In the genomic region with DNA sequence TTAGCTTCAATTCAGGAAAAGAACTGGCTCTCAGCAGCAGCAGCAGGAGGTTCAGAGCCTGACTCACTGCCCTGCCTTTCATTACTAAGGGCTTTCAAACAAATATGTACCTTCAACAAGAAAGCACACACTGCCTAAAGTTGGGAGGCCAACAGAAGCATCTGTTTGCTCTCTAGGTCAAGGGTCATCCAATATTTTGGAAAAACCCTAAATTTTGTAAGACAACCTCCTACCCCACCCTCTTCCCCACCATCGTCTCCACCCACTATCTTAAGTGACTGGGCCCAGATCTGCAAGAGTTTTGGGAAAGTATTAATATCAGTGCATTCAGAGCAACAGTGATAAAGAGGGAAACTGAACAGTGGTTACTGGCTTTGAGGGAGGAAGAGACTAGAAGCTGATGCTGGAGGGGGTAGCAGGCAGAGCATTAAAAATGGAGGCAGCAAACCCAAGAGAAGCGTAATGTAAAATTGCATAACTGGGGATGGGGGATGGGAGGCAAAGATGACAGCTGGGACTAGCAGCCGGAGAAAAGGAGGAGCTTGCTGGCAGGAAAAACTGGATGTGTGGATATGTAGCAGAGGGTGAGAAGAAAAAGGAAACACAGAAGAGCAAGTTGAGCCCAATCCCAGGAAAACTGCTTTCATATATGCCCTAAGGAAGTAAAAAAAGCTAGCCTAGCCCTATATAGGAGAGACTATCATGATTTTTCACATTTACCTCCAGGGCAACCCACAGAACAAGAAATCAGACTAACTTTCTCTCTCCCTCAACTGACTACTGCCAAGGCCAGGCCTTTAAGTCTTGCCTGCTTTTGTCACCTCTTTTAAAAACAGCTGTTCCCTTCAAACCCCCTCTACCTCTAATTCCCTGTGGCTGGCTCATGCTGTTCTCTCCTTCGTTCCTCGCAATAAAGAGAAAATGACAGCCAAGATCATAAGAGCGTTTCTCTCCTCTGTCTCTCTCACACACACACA, we compare ENCODE assay signal across 8 cellular contexts. TPM values are rescaled to one million over a fixed set of nuclear protein-coding genes. Genes with fewer than 3 reads are reported as not detected.
DNase-seq lines count a peak whose midpoint lies in the region; ATAC-seq lines count a peak whose summit lies in the region.

No MANE protein-coding gene starts in this region.

- H3K9me3 ChIP-seq in NT2/D1 (ENCODE audit: insufficient read depth, low read length) = no peaks in the 10 kb centered on the region
- no peaks in the 10 kb centered on the region for H3K9me3 ChIP-seq in esophagus (ENCODE audit: control insufficient read depth in 2 of 2, insufficient read depth in 1 of 2, low read depth in 1 of 2, low read length in 1 of 2)
- no peaks in the 10 kb centered on the region for H3K9me3 ChIP-seq in neuronal stem cell (replicated peaks in 1 of 2; ENCODE audit: control insufficient read depth in 2 of 2, insufficient read depth in 1 of 2, low read depth in 1 of 2, low read length in 2 of 2)
- H3K9me3 ChIP-seq in effector memory CD4-positive, alpha-beta T cell (ENCODE audit: control insufficient read depth, low read length) = no peaks in the 10 kb centered on the region

- H3K79me1 ChIP-seq in neuronal stem cell (ENCODE audit: low read depth, low read length) = peaks cover 2% of the 10 kb centered on the region

- H2BK15ac ChIP-seq in neuronal stem cell (ENCODE audit: low read length) = no peak overlapping the region

- H3K18ac ChIP-seq in neuronal stem cell (ENCODE audit: low read length) = no peak overlapping the region

- H3K27ac ChIP-seq in esophagus (ENCODE audit: low read depth in 2 of 2, low read length in 1 of 2) (peak overlapping the region; percentile 73 to 88), neuronal stem cell (replicated peaks; ENCODE audit: low read length) (peak overlapping the region; percentile 86)
- H3K27ac ChIP-seq in effector memory CD4-positive, alpha-beta T cell (ENCODE audit: insufficient read depth, low read length, poor library complexity, severe bottlenecking) = no peak overlapping the region

- ATAC-seq in HG02870 (IDR thresholded peaks at IDR 0.05; ENCODE audit: unreplicated experiment) = no peak

- H2AFZ ChIP-seq in neuronal stem cell (ENCODE audit: low read length) = no peak overlapping the region

- no peak overlapping the region for H3K4me2 ChIP-seq in neuronal stem cell (ENCODE audit: insufficient read depth, low read length, poor library complexity, severe bottlenecking)

- no peak overlapping the region for H4K91ac ChIP-seq in neuronal stem cell (ENCODE audit: low read depth, low read length, poor library complexity)

- no peak overlapping the region for H2BK120ac ChIP-seq in neuronal stem cell (ENCODE audit: low read depth, low read length)

- DNase-seq in D341Med (ENCODE audit: low spot score) (peak; percentile 46), NT2/D1 (ENCODE audit: low read depth, low spot score) (no peak), neuronal stem cell (ENCODE audit: low spot score) (no peak), NCI-H128 (lab: John Stamatoyannopoulos, UW; ENCODE audit: unreplicated experiment) (no peak)
- DNase-seq in activated CD4-positive, CD25-positive, alpha-beta regulatory T cell treated with anti-CD3 and anti-CD28 coated beads, Interleukin-2, amount 50 U/mL, for 72 hours = no peak
- DNase-seq in effector memory CD4-positive, alpha-beta T cell = no peak

- H3K36me3 ChIP-seq in NT2/D1 (ENCODE audit: insufficient read depth, insufficient read length, low read length) (peaks cover 6% of the 10 kb centered on the region), esophagus (ENCODE audit: control insufficient read depth in 2 of 2, insufficient read depth in 2 of 2, low read length in 1 of 2) (no peaks in the 10 kb centered on the region), neuronal stem cell (replicated peaks in 1 of 2; ENCODE audit: control insufficient read depth in 2 of 2, insufficient read depth in 2 of 2, low read length in 2 of 2) (peaks cover 0 to 3% of the 10 kb centered on the region in 2 donors)
- H3K36me3 ChIP-seq in effector memory CD4-positive, alpha-beta T cell (ENCODE audit: control insufficient read depth, insufficient read depth, low read length) = no peaks in the 10 kb centered on the region

- peaks cover 3% of the 10 kb centered on the region for H3K4me1 ChIP-seq in NT2/D1 (ENCODE audit: insufficient read depth, insufficient read length)
- peaks cover 5 to 10% of the 10 kb centered on the region in 2 donors for H3K4me1 ChIP-seq in esophagus (ENCODE audit: control insufficient read depth in 2 of 2, insufficient read depth in 2 of 2, low read length in 1 of 2)
- peaks cover 22 to 36% of the 10 kb centered on the region in 2 donors for H3K4me1 ChIP-seq in neuronal stem cell (ENCODE audit: control insufficient read depth in 2 of 2, insufficient read depth in 1 of 2, low read depth in 1 of 2, low read length in 2 of 2)
- H3K4me1 ChIP-seq in effector memory CD4-positive, alpha-beta T cell (ENCODE audit: control insufficient read depth, insufficient read depth, low read length, poor library complexity, severe bottlenecking) = peaks cover 9% of the 10 kb centered on the region

- H3K14ac ChIP-seq in neuronal stem cell (ENCODE audit: low read length) = no peak overlapping the region

- no peak overlapping the region for H2BK5ac ChIP-seq in neuronal stem cell (ENCODE audit: low read length)

- no peak overlapping the region for H2BK12ac ChIP-seq in neuronal stem cell (ENCODE audit: low read length)

- no peak overlapping the region for H4K8ac ChIP-seq in neuronal stem cell (ENCODE audit: low read depth, low read length)

- H2AK5ac ChIP-seq in neuronal stem cell (ENCODE audit: low read depth, low read length) = no peak overlapping the region

- H3K9ac ChIP-seq in NT2/D1 (ENCODE audit: insufficient read length, low read depth) (peak overlapping the region; percentile 26), neuronal stem cell (ENCODE audit: low read depth, low read length, poor library complexity) (no peak overlapping the region)

- H3K23ac ChIP-seq in neuronal stem cell (ENCODE audit: low read depth, low read length, poor library complexity) = no peak overlapping the region

- no peak overlapping the region for H3K4ac ChIP-seq in neuronal stem cell (ENCODE audit: low read length)

- H3K27me3 ChIP-seq in NT2/D1 (ENCODE audit: insufficient read depth, insufficient read length) (no peaks in the 10 kb centered on the region), esophagus (ENCODE audit: control insufficient read depth in 1 of 2, insufficient read depth in 2 of 2, low read length in 2 of 2) (no peaks in the 10 kb centered on the region), neuronal stem cell (ENCODE audit: control insufficient read depth in 3 of 3, insufficient read depth in 3 of 3, low read depth in 1 of 3, low read length in 3 of 3) (no peaks in the 10 kb centered on the region)
- H3K27me3 ChIP-seq in effector memory CD4-positive, alpha-beta T cell (replicated peaks; ENCODE audit: control insufficient read depth, insufficient read depth, low read length, poor library complexity, severe bottlenecking) = no peaks in the 10 kb centered on the region

- H3K4me3 ChIP-seq in NT2/D1 (ENCODE audit: insufficient read length, low read depth) (no peak overlapping the region), esophagus (ENCODE audit: low read depth in 1 of 2, low read length in 2 of 2) (no peak overlapping the region), neuronal stem cell (ENCODE audit: low read length in 2 of 2) (no peak overlapping the region)
- H3K4me3 ChIP-seq in effector memory CD4-positive, alpha-beta T cell (ENCODE audit: insufficient read depth, low read depth, low read length, poor library complexity, severe bottlenecking) = no peak overlapping the region

- 28 to 39% methylated on average over 6 of the region's 6 CpGs for WGBS in esophagus, 2 donors
- no CpG with 5 or more reads among the region's 6 CpGs for WGBS in neuronal stem cell (ENCODE audit: extremely low coverage in 2 of 2, insufficient read length in 2 of 2, insufficient replicate concordance in 1 of 2), 2 donors

RNA-seq across cellular contexts. Expression of gene NPTN, which starts 31.5 kb away (rescaled TPM):
- polyA plus RNA-seq in esophagus = 10 to 100 TPM; 30.0 to 82.0 TPM
- 47.2 TPM for polyA plus RNA-seq in neuronal stem cell (2013, experiment 1 of 2)
- 47.3 TPM for polyA plus RNA-seq in neuronal stem cell (2013, experiment 2 of 2)
